ENCODE assay signal across 8 cellular contexts in the genomic region with DNA sequence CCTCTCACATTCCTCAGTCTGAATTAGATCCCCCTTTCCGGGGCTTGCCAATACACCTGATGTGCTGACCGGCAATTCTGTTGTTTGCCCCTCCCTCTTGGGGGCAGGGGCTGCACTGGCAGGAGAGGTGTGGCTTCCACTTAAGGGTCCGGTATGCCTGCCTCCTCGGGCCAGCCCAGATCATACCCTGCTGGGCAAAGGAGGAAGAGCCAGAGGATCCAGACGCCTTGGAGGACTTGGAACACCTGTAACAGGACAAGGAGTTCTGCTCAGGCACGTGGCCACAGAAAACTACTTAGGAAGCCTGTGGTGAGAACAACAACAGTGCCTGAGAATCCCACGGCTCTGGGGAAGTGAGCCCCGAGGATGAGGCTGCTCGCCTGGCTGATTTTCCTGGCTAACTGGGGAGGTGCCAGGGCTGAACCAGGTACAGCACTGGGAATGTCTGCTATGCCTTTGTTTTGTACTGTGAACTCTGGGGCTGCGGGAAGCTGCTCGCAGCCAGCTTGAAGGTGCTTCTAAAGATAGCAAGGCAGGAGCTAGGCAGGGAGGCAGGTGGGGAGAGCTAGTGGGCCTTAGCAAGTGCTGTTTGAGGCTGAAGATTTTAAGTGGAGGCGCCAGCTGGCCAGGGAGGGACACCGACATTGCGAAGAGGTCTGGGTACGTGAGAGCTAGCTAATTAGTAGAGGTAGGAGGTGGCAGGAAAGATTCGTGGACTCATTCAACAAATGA. TPM values are rescaled to one million over a fixed set of nuclear protein-coding genes. Genes with fewer than 3 reads are reported as not detected.
DNase-seq lines count a peak whose midpoint lies in the region; ATAC-seq and TF ChIP-seq lines count a peak whose summit lies in the region.

A gene with protein sequence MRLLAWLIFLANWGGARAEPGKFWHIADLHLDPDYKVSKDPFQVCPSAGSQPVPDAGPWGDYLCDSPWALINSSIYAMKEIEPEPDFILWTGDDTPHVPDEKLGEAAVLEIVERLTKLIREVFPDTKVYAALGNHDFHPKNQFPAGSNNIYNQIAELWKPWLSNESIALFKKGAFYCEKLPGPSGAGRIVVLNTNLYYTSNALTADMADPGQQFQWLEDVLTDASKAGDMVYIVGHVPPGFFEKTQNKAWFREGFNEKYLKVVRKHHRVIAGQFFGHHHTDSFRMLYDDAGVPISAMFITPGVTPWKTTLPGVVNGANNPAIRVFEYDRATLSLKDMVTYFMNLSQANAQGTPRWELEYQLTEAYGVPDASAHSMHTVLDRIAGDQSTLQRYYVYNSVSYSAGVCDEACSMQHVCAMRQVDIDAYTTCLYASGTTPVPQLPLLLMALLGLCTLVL (plus strand): TSS at position 183 of the 732 bp plus-strand sequence. CDS start 184 bp downstream, at position 367.

- H3K27me3 ChIP-seq in BE2C (no peaks in the 10 kb centered on the region), H7 (ENCODE audit: control insufficient read depth, insufficient read depth, low read length) (peaks cover 2% of the 10 kb centered on the region)

- no peak for TF ChIP-seq CTCF in BE2C (IDR thresholded peaks at IDR 0.05; ENCODE audit: low read depth, low read length)
- TF ChIP-seq CTCF in epithelial cell of proximal tubule (conservative IDR thresholded peaks at IDR 0.05; ENCODE audit: low read depth, low read length), result peak; percentile 39

- no peaks in the 10 kb centered on the region for H3K9me3 ChIP-seq in BE2C

- no peak for DNase-seq in BE2C
- DNase-seq in H7, result peak; percentile 91
- DNase-seq in RPMI8226, result peak; percentile 79
- DNase-seq in epithelial cell of proximal tubule (ENCODE audit: low read depth), result peak; percentile 29
- DNase-seq in retina, result peak; percentile 22
- no peak for DNase-seq in activated effector memory CD4-positive, alpha-beta T cell treated with Interleukin-2 at 50 U/mL for 16 hours
- no peak for DNase-seq in NCI-H1694 treated with DMSO at 0.1 percent for 48 hours (lab: John Stamatoyannopoulos, UW)

- H3K4me3 ChIP-seq in BE2C (ENCODE audit: low read depth, low read length) (peak within 1 kb of the TSS; percentile 19; the same call in 1 of the 2 replicates), H7 (ENCODE audit: insufficient read depth, low read depth, low read length) (peak within 1 kb of the TSS; percentile 52), epithelial cell of proximal tubule (ENCODE audit: low read depth, low read length) (peak within 1 kb of the TSS; percentile 54)

- no peak for ATAC-seq in GM21515 (IDR thresholded peaks at IDR 0.05; ENCODE audit: unreplicated experiment)

- H3K36me3 ChIP-seq in BE2C (no peaks in the 10 kb centered on the region), H7 (replicated peaks; ENCODE audit: control insufficient read depth, insufficient read depth, low read length) (no peaks in the 10 kb centered on the region)

- no peaks in the 10 kb centered on the region for H3K4me1 ChIP-seq in BE2C

RNA-seq across cellular contexts. Expression of the gene that starts here (rescaled TPM):
- not detected for polyA plus RNA-seq in BE2C (2012; ENCODE audit: insufficient read depth, insufficient read length, low read depth)
- 8.6 and 14.8 TPM in 2 replicates for total RNA-seq in H7 (2014; rRNA removed; shearing (Covaris generic))
- 13.5 and 17.2 TPM in 2 replicates for total RNA-seq in epithelial cell of proximal tubule

Comparison
In these comparisons a context has a peak if more than half of its experiments do, and no peak if none do; other contexts are left out.
1. DNase-seq: peak in H7 (single experiment), RPMI8226 (single experiment), epithelial cell of proximal tubule (single experiment) and retina (single experiment); none in BE2C (single experiment), activated effector memory CD4-positive, alpha-beta T cell treated with Interleukin-2 at 50 U/mL for 16 hours (single experiment) and NCI-H1694 treated with DMSO at 0.1 percent for 48 hours (single experiment).
2. Peak in every context shown above with its lines, with median percentiles within 50 percentile points of each other: H3K4me3 ChIP-seq.